In the genomic region with DNA sequence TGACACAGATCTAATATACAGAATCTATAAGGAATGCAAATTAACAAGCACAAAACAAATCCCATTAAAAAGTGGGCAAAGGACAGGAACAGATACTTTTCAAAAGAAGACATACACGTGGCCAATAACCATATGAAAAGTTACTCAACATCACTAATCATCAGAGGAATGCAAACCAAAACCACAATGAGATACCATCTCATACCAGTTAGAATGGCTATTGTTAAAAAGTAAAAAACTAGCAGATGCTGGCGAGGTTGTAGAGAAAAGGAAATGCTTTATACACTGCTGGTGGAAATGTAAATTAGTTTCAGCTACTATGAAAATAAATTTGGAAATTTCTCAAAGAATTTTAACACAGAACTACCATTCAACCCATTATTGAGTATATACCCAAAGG, we compare ENCODE assay signal across 21 cellular contexts. TPM values are rescaled to one million over a fixed set of nuclear protein-coding genes. Genes with fewer than 3 reads are reported as not detected.
DNase-seq lines count a peak whose midpoint lies in the region; ATAC-seq and TF ChIP-seq lines count a peak whose summit lies in the region.
"Had no signal": no experiment of that assay in that cellular context is flagged by ENCODE, and none has a peak within 500 bp of the region (broad histone marks: within the 10 kb centered on the region; RNA-seq: fewer than 3 reads in every experiment).

No MANE protein-coding gene starts in this region.

- H3K4me1 Mint-ChIP-seq in HFFc6 (ENCODE audit: low read depth) (no peaks in the 10 kb centered on the region), nephron progenitor cell (peaks cover 2% of the 10 kb centered on the region)
- H3K4me1 Mint-ChIP-seq: activated T-helper 17 cell treated with anti-CD3 and anti-CD28 coated beads, Interleukin-2, amount 50 U/mL, for 72 hours; naive B cell had no signal

- H3K4me3 Mint-ChIP-seq in HFFc6, result no peak overlapping the region
- H3K4me3 Mint-ChIP-seq in nephron progenitor cell, result no peak overlapping the region
- H3K4me3 Mint-ChIP-seq: activated T-helper 17 cell treated with anti-CD3 and anti-CD28 coated beads, Interleukin-2, amount 50 U/mL, for 72 hours; naive B cell had no signal

- H3K27ac Mint-ChIP-seq in HFFc6, result no peak overlapping the region
- peak overlapping the region; percentile 26 for H3K27ac Mint-ChIP-seq in nephron progenitor cell
- H3K27ac Mint-ChIP-seq: activated T-helper 17 cell treated with anti-CD3 and anti-CD28 coated beads, Interleukin-2, amount 50 U/mL, for 72 hours; naive B cell had no signal

- no peaks in the 10 kb centered on the region; the same call in 1 of the 2 replicates for H3K9me3 ChIP-seq in NT2/D1 (ENCODE audit: insufficient read depth, low read length)
- no peaks in the 10 kb centered on the region for H3K9me3 ChIP-seq in uterus
- H3K9me3 ChIP-seq: suprapubic skin had no signal

- H3K27ac ChIP-seq in uterus, result no peak overlapping the region
- H3K27ac ChIP-seq: skin epidermis, suprapubic skin had no signal

- TF ChIP-seq CTCF in HFFc6 (IDR thresholded peaks at IDR 0.05) (no peak), cardiac fibroblast (IDR thresholded peaks at IDR 0.05; ENCODE audit: low read depth, low read length) (no peak), nephron progenitor cell (IDR thresholded peaks at IDR 0.05) (no peak), uterus (IDR thresholded peaks at IDR 0.05) (no peak)

- H3K9me3 Mint-ChIP-seq in HFFc6 (peaks cover 83% of the 10 kb centered on the region), nephron progenitor cell (peaks cover 38% of the 10 kb centered on the region)

- no peak overlapping the region for H3K4me3 ChIP-seq in NT2/D1 (ENCODE audit: insufficient read length, low read depth)
- H3K4me3 ChIP-seq in cardiac fibroblast (replicated peaks in 1 of 2; ENCODE audit: low read depth in 2 of 2, low read length in 2 of 2), result no peak overlapping the region
- no peak overlapping the region for H3K4me3 ChIP-seq in uterus
- H3K4me3 ChIP-seq: K562, lung, skin epidermis, suprapubic skin had no signal

- intact Hi-C loops in uterus (cut with DNase I; ENCODE audit: low total_unique reads), result no loop called here

- H3K36me3 ChIP-seq in NT2/D1 (ENCODE audit: insufficient read depth, insufficient read length, low read length) (no peaks in the 10 kb centered on the region), uterus (no peaks in the 10 kb centered on the region)
- H3K36me3 ChIP-seq: suprapubic skin had no signal

- TF ChIP-seq POLR2A in uterus (IDR thresholded peaks at IDR 0.05), result no peak

- H3K27me3 ChIP-seq in NT2/D1 (ENCODE audit: insufficient read depth, insufficient read length) (no peaks in the 10 kb centered on the region), uterus (no peaks in the 10 kb centered on the region)
- H3K27me3 ChIP-seq: suprapubic skin had no signal

- H3K27me3 Mint-ChIP-seq in HFFc6 (ENCODE audit: insufficient read depth) (no peaks in the 10 kb centered on the region; the same call in 1 of the 2 replicates), nephron progenitor cell (ENCODE audit: low read depth, poor library complexity) (no peaks in the 10 kb centered on the region)
- H3K27me3 Mint-ChIP-seq: activated T-helper 17 cell treated with anti-CD3 and anti-CD28 coated beads, Interleukin-2, amount 50 U/mL, for 72 hours had no signal

- peaks cover 12% of the 10 kb centered on the region for H3K36me3 Mint-ChIP-seq in HFFc6 (ENCODE audit: low read depth)
- peaks cover 6% of the 10 kb centered on the region for H3K36me3 Mint-ChIP-seq in nephron progenitor cell (ENCODE audit: low read depth)

- H3K9ac ChIP-seq in NT2/D1 (ENCODE audit: insufficient read length, low read depth), result no peak overlapping the region

- no peak for ATAC-seq in HG03025 (IDR thresholded peaks at IDR 0.05; ENCODE audit: low FRiP score, unreplicated experiment)
- ATAC-seq in SK-N-SH treated with all-trans-retinoic acid at 6 μM for 48 hours, result no peak
- ATAC-seq: activated T-helper 17 cell treated with anti-CD3 and anti-CD28 coated beads, Interleukin-2, amount 50 U/mL, for 72 hours; K562 had no signal

- H3K4me1 ChIP-seq in NT2/D1 (ENCODE audit: insufficient read depth, insufficient read length) (no peaks in the 10 kb centered on the region), uterus (no peaks in the 10 kb centered on the region)
- H3K4me1 ChIP-seq: suprapubic skin had no signal

- DNase-seq in HFFc6 (peak; percentile 10), NT2/D1 (ENCODE audit: low read depth, low spot score) (peak; percentile 6), cardiac fibroblast (ENCODE audit: low read depth in 2 of 2) (peak; percentile 45 to 73), nephron progenitor cell (no peak), uterus (no peak)
- DNase-seq: activated CD4-positive, CD25-positive, alpha-beta regulatory T cell treated with anti-CD3 and anti-CD28 coated beads, Interleukin-2, amount 50 U/mL, for 72 hours; GF-D8; naive B cell; NCI-H1417; NK-92 treated with Interleukin-12 subunit alpha and Interleukin-12 subunit beta, amount 100 ng/mL, for 24 hours; Right ventricle myocardium superior; stimulated activated CD4-positive, alpha-beta T cell treated with anti-CD3 and anti-CD28 coated beads, Interleukin-4, amount 100 ng/mL, for 24 hours; stimulated activated CD8-positive, alpha-beta memory T cell treated with anti-CD3 and anti-CD28 coated beads, Interleukin-4, amount 100 ng/mL, for 48 hours had no signal

TF ChIP-seq in SK-N-SH treated with all-trans-retinoic acid at 6 μM for 48 hours, 23 proteins besides CTCF, POLR2A, EP300 and RAD21:
- TF ChIP-seq ZNF565 (CRISPR knock-in tag; conservative IDR thresholded peaks at IDR 0.05; ENCODE audit: low read depth) (no peak), TSHZ2 (CRISPR knock-in tag; IDR thresholded peaks at IDR 0.05) (no peak), SNAI2 (CRISPR knock-in tag; IDR thresholded peaks at IDR 0.05) (no peak), PPARA (CRISPR knock-in tag; IDR thresholded peaks at IDR 0.05; ENCODE audit: borderline replicate concordance) (no peak), BACH2 (CRISPR knock-in tag; IDR thresholded peaks at IDR 0.05; ENCODE audit: borderline replicate concordance) (no peak), RARB (CRISPR knock-in tag; IDR thresholded peaks at IDR 0.05) (no peak), CSRNP3 (CRISPR knock-in tag; IDR thresholded peaks at IDR 0.05) (no peak), ZFP30 (CRISPR knock-in tag; IDR thresholded peaks at IDR 0.05) (no peak)

RNA-seq across cellular contexts. Expression of gene ADAMTS17, which starts 50.7 kb away (rescaled TPM):
- total RNA-seq in HFFc6 (2021; fragmentation: NEBNext Ultra II Directional; extraction: Animal tissue kit (Norgen Biotek cat#: 25700)), result not detected
- total RNA-seq in uterus, result 10 to 100 TPM in 1 of 4 donors, 1 to 10 TPM in 2, not detected in 1; 3.1 to 17.1 (median 8.1) TPM
- total RNA-seq: glomerular endothelial cell had no signal

Comparison
In these comparisons a context has a peak if more than half of its experiments do, and no peak if none do; other contexts are left out.
1. DNase-seq: peak in HFFc6 (single experiment), NT2/D1 (single experiment) and cardiac fibroblast (2 of 2); none in nephron progenitor cell (single experiment) and uterus (0 of 2).